Comparison of ENCODE assay signal across 1 cellular context in the genomic region with DNA sequence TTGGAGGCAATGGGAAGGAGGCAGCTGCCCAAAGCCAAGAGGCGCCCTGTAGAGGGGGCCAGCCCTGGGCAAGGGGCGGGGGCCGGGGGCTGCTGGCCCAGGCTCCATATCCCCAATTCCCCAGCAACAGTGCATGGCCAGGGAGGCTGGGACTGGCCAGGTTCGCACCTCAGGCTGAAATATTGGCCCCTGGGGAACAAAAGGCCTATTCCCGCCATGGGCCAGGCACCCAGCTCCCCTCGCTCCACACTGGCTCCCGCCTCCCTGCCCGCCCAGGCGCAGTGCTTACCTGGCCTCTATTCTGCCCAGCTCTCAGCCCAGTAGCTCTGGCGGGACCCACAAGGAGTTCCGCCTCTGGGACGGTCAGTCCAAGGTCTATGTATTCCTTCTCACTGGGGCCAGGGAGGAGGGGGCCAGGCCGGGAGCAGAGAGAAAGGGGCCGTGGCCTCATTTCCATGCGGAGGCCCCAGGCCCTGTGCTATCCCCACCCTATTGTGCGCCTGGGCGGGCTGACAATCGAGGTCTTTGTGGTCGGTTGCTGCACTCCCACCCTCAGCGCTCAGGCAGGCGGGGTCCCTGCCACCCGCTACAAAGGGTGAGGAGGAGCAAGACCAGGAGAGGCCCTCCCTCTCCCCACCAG.
TF ChIP-seq lines count a peak whose summit lies in the region.

No MANE protein-coding gene starts in this region.

TF ChIP-seq in HepG2, 621 proteins besides CTCF, POLR2A, EP300 and RAD21 (continues in another document):
- TF ChIP-seq, protein P1, sequence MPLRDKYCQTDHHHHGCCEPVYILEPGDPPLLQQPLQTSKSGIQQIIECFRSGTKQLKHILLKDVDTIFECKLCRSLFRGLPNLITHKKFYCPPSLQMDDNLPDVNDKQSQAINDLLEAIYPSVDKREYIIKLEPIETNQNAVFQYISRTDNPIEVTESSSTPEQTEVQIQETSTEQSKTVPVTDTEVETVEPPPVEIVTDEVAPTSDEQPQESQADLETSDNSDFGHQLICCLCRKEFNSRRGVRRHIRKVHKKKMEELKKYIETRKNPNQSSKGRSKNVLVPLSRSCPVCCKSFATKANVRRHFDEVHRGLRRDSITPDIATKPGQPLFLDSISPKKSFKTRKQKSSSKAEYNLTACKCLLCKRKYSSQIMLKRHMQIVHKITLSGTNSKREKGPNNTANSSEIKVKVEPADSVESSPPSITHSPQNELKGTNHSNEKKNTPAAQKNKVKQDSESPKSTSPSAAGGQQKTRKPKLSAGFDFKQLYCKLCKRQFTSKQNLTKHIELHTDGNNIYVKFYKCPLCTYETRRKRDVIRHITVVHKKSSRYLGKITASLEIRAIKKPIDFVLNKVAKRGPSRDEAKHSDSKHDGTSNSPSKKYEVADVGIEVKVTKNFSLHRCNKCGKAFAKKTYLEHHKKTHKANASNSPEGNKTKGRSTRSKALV (CRISPR knock-in tag; IDR thresholded peaks at IDR 0.05): 0 out of 2 replicates have a peak, but pooled peaks have one; percentile 18
- TF ChIP-seq, protein P2, sequence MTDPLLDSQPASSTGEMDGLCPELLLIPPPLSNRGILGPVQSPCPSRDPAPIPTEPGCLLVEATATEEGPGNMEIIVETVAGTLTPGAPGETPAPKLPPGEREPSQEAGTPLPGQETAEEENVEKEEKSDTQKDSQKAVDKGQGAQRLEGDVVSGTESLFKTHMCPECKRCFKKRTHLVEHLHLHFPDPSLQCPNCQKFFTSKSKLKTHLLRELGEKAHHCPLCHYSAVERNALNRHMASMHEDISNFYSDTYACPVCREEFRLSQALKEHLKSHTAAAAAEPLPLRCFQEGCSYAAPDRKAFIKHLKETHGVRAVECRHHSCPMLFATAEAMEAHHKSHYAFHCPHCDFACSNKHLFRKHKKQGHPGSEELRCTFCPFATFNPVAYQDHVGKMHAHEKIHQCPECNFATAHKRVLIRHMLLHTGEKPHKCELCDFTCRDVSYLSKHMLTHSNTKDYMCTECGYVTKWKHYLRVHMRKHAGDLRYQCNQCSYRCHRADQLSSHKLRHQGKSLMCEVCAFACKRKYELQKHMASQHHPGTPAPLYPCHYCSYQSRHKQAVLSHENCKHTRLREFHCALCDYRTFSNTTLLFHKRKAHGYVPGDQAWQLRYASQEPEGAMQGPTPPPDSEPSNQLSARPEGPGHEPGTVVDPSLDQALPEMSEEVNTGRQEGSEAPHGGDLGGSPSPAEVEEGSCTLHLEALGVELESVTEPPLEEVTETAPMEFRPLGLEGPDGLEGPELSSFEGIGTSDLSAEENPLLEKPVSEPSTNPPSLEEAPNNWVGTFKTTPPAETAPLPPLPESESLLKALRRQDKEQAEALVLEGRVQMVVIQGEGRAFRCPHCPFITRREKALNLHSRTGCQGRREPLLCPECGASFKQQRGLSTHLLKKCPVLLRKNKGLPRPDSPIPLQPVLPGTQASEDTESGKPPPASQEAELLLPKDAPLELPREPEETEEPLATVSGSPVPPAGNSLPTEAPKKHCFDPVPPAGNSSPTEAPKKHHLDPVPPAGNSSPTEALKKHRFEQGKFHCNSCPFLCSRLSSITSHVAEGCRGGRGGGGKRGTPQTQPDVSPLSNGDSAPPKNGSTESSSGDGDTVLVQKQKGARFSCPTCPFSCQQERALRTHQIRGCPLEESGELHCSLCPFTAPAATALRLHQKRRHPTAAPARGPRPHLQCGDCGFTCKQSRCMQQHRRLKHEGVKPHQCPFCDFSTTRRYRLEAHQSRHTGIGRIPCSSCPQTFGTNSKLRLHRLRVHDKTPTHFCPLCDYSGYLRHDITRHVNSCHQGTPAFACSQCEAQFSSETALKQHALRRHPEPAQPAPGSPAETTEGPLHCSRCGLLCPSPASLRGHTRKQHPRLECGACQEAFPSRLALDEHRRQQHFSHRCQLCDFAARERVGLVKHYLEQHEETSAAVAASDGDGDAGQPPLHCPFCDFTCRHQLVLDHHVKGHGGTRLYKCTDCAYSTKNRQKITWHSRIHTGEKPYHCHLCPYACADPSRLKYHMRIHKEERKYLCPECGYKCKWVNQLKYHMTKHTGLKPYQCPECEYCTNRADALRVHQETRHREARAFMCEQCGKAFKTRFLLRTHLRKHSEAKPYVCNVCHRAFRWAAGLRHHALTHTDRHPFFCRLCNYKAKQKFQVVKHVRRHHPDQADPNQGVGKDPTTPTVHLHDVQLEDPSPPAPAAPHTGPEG (CRISPR knock-in tag; IDR thresholded peaks at IDR 0.05): no peak
- TF ChIP-seq, protein P3, sequence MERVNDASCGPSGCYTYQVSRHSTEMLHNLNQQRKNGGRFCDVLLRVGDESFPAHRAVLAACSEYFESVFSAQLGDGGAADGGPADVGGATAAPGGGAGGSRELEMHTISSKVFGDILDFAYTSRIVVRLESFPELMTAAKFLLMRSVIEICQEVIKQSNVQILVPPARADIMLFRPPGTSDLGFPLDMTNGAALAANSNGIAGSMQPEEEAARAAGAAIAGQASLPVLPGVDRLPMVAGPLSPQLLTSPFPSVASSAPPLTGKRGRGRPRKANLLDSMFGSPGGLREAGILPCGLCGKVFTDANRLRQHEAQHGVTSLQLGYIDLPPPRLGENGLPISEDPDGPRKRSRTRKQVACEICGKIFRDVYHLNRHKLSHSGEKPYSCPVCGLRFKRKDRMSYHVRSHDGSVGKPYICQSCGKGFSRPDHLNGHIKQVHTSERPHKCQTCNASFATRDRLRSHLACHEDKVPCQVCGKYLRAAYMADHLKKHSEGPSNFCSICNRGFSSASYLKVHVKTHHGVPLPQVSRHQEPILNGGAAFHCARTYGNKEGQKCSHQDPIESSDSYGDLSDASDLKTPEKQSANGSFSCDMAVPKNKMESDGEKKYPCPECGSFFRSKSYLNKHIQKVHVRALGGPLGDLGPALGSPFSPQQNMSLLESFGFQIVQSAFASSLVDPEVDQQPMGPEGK (CRISPR knock-in tag; IDR thresholded peaks at IDR 0.05): 0 out of 2 replicates have a peak, but pooled peaks have one; percentile 11
- TF ChIP-seq AKAP8 (CRISPR knock-in tag; IDR thresholded peaks at IDR 0.05) (no peak), AGO1 (IDR thresholded peaks at IDR 0.05; ENCODE audit: low read depth, low read length, poor library complexity, severe bottlenecking) (no peak), HIVEP1 (CRISPR knock-in tag; IDR thresholded peaks at IDR 0.05) (no peak), MXD4 (CRISPR knock-in tag; IDR thresholded peaks at IDR 0.05) (no peak), GATAD2A (CRISPR knock-in tag; IDR thresholded peaks at IDR 0.05) (no peak), PAX8 (CRISPR knock-in tag; IDR thresholded peaks at IDR 0.05; ENCODE audit: borderline replicate concordance) (no peak), ZNF672 (CRISPR knock-in tag; IDR thresholded peaks at IDR 0.05) (no peak), SOX6 (IDR thresholded peaks at IDR 0.05) (no peak), SOX6 (CRISPR knock-in tag; IDR thresholded peaks at IDR 0.05) (peak; percentile 55; the same call in 1 of the 2 replicates), REL (CRISPR knock-in tag; conservative IDR thresholded peaks at IDR 0.05) (no peak), ZNF782 (CRISPR knock-in tag; IDR thresholded peaks at IDR 0.05; ENCODE audit: borderline replicate concordance) (no peak), MIXL1 (CRISPR knock-in tag; IDR thresholded peaks at IDR 0.05) (no peak), YY1 (IDR thresholded peaks at IDR 0.05; ENCODE audit: insufficient read depth, insufficient replicate concordance, low read depth, low read length) (no peak), TAF15 (IDR thresholded peaks at IDR 0.05; ENCODE audit: low read depth, low read length, poor library complexity, severe bottlenecking) (peak; percentile 21), ZNF24 (IDR thresholded peaks at IDR 0.05) (no peak), XRCC5 (optimal IDR thresholded peaks at IDR 0.05; ENCODE audit: low read length) (peak; percentile 16), JARID2 (CRISPR knock-in tag; IDR thresholded peaks at IDR 0.05; ENCODE audit: insufficient replicate concordance) (no peak), SOX13 (IDR thresholded peaks at IDR 0.05) (no peak), SOX13 (CRISPR knock-in tag; conservative IDR thresholded peaks at IDR 0.05 in 1 of 2, IDR thresholded peaks at IDR 0.05 in 1 of 2) (peak in 1 of 2 experiments; percentile 71; a peak in 2 of 4 replicates), ZNF333 (CRISPR knock-in tag; IDR thresholded peaks at IDR 0.05; ENCODE audit: borderline replicate concordance) (no peak), TCF7 (IDR thresholded peaks at IDR 0.05; ENCODE audit: low read depth) (no peak)
- TF ChIP-seq, protein P4, sequence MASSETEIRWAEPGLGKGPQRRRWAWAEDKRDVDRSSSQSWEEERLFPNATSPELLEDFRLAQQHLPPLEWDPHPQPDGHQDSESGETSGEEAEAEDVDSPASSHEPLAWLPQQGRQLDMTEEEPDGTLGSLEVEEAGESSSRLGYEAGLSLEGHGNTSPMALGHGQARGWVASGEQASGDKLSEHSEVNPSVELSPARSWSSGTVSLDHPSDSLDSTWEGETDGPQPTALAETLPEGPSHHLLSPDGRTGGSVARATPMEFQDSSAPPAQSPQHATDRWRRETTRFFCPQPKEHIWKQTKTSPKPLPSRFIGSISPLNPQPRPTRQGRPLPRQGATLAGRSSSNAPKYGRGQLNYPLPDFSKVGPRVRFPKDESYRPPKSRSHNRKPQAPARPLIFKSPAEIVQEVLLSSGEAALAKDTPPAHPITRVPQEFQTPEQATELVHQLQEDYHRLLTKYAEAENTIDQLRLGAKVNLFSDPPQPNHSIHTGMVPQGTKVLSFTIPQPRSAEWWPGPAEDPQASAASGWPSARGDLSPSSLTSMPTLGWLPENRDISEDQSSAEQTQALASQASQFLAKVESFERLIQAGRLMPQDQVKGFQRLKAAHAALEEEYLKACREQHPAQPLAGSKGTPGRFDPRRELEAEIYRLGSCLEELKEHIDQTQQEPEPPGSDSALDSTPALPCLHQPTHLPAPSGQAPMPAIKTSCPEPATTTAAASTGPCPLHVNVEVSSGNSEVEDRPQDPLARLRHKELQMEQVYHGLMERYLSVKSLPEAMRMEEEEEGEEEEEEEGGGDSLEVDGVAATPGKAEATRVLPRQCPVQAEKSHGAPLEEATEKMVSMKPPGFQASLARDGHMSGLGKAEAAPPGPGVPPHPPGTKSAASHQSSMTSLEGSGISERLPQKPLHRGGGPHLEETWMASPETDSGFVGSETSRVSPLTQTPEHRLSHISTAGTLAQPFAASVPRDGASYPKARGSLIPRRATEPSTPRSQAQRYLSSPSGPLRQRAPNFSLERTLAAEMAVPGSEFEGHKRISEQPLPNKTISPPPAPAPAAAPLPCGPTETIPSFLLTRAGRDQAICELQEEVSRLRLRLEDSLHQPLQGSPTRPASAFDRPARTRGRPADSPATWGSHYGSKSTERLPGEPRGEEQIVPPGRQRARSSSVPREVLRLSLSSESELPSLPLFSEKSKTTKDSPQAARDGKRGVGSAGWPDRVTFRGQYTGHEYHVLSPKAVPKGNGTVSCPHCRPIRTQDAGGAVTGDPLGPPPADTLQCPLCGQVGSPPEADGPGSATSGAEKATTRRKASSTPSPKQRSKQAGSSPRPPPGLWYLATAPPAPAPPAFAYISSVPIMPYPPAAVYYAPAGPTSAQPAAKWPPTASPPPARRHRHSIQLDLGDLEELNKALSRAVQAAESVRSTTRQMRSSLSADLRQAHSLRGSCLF (CRISPR knock-in tag; IDR thresholded peaks at IDR 0.05; ENCODE audit: borderline replicate concordance): no peak
- TF ChIP-seq, protein P5, sequence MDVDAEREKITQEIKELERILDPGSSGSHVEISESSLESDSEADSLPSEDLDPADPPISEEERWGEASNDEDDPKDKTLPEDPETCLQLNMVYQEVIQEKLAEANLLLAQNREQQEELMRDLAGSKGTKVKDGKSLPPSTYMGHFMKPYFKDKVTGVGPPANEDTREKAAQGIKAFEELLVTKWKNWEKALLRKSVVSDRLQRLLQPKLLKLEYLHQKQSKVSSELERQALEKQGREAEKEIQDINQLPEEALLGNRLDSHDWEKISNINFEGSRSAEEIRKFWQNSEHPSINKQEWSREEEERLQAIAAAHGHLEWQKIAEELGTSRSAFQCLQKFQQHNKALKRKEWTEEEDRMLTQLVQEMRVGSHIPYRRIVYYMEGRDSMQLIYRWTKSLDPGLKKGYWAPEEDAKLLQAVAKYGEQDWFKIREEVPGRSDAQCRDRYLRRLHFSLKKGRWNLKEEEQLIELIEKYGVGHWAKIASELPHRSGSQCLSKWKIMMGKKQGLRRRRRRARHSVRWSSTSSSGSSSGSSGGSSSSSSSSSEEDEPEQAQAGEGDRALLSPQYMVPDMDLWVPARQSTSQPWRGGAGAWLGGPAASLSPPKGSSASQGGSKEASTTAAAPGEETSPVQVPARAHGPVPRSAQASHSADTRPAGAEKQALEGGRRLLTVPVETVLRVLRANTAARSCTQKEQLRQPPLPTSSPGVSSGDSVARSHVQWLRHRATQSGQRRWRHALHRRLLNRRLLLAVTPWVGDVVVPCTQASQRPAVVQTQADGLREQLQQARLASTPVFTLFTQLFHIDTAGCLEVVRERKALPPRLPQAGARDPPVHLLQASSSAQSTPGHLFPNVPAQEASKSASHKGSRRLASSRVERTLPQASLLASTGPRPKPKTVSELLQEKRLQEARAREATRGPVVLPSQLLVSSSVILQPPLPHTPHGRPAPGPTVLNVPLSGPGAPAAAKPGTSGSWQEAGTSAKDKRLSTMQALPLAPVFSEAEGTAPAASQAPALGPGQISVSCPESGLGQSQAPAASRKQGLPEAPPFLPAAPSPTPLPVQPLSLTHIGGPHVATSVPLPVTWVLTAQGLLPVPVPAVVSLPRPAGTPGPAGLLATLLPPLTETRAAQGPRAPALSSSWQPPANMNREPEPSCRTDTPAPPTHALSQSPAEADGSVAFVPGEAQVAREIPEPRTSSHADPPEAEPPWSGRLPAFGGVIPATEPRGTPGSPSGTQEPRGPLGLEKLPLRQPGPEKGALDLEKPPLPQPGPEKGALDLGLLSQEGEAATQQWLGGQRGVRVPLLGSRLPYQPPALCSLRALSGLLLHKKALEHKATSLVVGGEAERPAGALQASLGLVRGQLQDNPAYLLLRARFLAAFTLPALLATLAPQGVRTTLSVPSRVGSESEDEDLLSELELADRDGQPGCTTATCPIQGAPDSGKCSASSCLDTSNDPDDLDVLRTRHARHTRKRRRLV (CRISPR knock-in tag; IDR thresholded peaks at IDR 0.05): no peak
- TF ChIP-seq, protein P6, sequence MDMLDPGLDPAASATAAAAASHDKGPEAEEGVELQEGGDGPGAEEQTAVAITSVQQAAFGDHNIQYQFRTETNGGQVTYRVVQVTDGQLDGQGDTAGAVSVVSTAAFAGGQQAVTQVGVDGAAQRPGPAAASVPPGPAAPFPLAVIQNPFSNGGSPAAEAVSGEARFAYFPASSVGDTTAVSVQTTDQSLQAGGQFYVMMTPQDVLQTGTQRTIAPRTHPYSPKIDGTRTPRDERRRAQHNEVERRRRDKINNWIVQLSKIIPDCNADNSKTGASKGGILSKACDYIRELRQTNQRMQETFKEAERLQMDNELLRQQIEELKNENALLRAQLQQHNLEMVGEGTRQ (IDR thresholded peaks at IDR 0.05; ENCODE audit: low read depth, low read length): no peak
- TF ChIP-seq, protein P6 (CRISPR knock-in tag; IDR thresholded peaks at IDR 0.05; ENCODE audit: borderline replicate concordance): no peak
- TF ChIP-seq, protein P7, sequence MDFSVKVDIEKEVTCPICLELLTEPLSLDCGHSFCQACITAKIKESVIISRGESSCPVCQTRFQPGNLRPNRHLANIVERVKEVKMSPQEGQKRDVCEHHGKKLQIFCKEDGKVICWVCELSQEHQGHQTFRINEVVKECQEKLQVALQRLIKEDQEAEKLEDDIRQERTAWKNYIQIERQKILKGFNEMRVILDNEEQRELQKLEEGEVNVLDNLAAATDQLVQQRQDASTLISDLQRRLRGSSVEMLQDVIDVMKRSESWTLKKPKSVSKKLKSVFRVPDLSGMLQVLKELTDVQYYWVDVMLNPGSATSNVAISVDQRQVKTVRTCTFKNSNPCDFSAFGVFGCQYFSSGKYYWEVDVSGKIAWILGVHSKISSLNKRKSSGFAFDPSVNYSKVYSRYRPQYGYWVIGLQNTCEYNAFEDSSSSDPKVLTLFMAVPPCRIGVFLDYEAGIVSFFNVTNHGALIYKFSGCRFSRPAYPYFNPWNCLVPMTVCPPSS (IDR thresholded peaks at IDR 0.05): no peak
